Comparison of ENCODE assay signal across 8 cellular contexts in genomic region chr2:127106998-127107621, GRCh38. TPM values are rescaled to one million over a fixed set of nuclear protein-coding genes. Genes with fewer than 3 reads are reported as not detected.
A peak's percentile ranks its signal among the peaks of the same experiment; 100 is the strongest.
DNase-seq lines count a peak whose midpoint lies in the region; ATAC-seq and TF ChIP-seq lines count a peak whose summit lies in the region.

Gene BIN1, minus strand, starts transcription at chr2:127107154. Its CDS starts 211 bp downstream, at chr2:127106943.

- H3K27me3 Mint-ChIP-seq in nephron (ENCODE audit: low read depth), result no peaks in the 10 kb centered on the region

- H3K27ac Mint-ChIP-seq in nephron, result peak within 1 kb of the TSS; percentile 89 to 96 (median 92)

- DNase-seq in Caki2 (ENCODE audit: low read depth), result peak; percentile 94
- DNase-seq in HT-29 (ENCODE audit: low spot score), result peak; percentile 92
- peak; percentile 88 for DNase-seq in RPMI8226
- DNase-seq in activated effector memory CD4-positive, alpha-beta T cell treated with anti-CD3 and anti-CD28 coated beads, Interleukin-2, amount 50 U/mL, for 16 hours, result peak; percentile 90
- peak; percentile 84 for DNase-seq in fibroblast of the aortic adventitia (ENCODE audit: low read depth)
- peak; percentile 78 for DNase-seq in stimulated activated naive CD8-positive, alpha-beta T cell treated with anti-CD3 and anti-CD28 coated beads, Interleukin-15, Interleukin-2, amounts not matched to agents 100 U/mL and 50 U/mL, for 24 hours

- peaks cover 52% of the 10 kb centered on the region for H3K4me1 Mint-ChIP-seq in nephron

- in situ Hi-C loops in Caki2 (cut with HindIII; ENCODE audit: low pct_unique_long_range_greater_than_20kb, low sequenced_read_pairs), result no loop called here

- H3K9me3 Mint-ChIP-seq in nephron, result no peaks in the 10 kb centered on the region

- no peak for TF ChIP-seq CTCF in fibroblast of the aortic adventitia (IDR thresholded peaks at IDR 0.05; ENCODE audit: insufficient read depth, low read length)
- no peak for TF ChIP-seq CTCF in nephron (IDR thresholded peaks at IDR 0.05; ENCODE audit: unreplicated experiment in 3 of 3)

- ATAC-seq in GM21381 (IDR thresholded peaks at IDR 0.05; ENCODE audit: unreplicated experiment), result peak; percentile 85
- ATAC-seq in stimulated activated naive CD8-positive, alpha-beta T cell treated with anti-CD3 and anti-CD28 coated beads, Interleukin-15, Interleukin-2, amounts not matched to agents 100 U/mL and 50 U/mL, for 24 hours, result peak; percentile 89

- H3K4me3 ChIP-seq in fibroblast of the aortic adventitia (ENCODE audit: low read depth, low read length), result peak within 1 kb of the TSS; percentile 91

- no peaks in the 10 kb centered on the region for H3K36me3 Mint-ChIP-seq in nephron (ENCODE audit: low read depth)

- H3K4me3 Mint-ChIP-seq in nephron, result peak within 1 kb of the TSS; percentile 90 to 96 (median 91)

RNA-seq across cellular contexts. Expression of gene BIN1, which starts in this region (rescaled TPM):
- 89.3 and 101 TPM in 2 replicates for total RNA-seq in Caki2 (2014; rRNA removed; shearing (Covaris generic); ENCODE audit: low replicate concordance)
- 119 and 126 TPM in 2 replicates for total RNA-seq in HT-29 (2014; rRNA removed; shearing (Covaris generic))
- 45.8 and 68.7 TPM in 2 replicates for total RNA-seq in fibroblast of the aortic adventitia (ENCODE audit: low replicate concordance)

Comparison
In these comparisons a context has a peak if more than half of its experiments do, and no peak if none do; other contexts are left out.
1. Peak in every context shown above with its lines: DNase-seq, ATAC-seq and H3K4me3 ChIP-seq.